20 cellular contexts compared by ENCODE assay signal in genomic region chr3:136678981-136679380, GRCh38.
"Had no signal": no experiment of that assay in that cellular context is flagged by ENCODE, and none has a peak within 500 bp of the region (broad histone marks: within the 10 kb centered on the region; RNA-seq: fewer than 3 reads in every experiment).

No MANE protein-coding gene starts in this region.

- H3K27ac ChIP-seq: esophagus squamous epithelium, neutrophil, upper lobe of right lung had no signal

- H3K36me3 ChIP-seq: esophagus squamous epithelium, neutrophil, upper lobe of right lung had no signal

- H3K27me3 ChIP-seq: esophagus squamous epithelium, neutrophil, upper lobe of right lung had no signal

- H3K9me3 Mint-ChIP-seq: activated B cell treated with CpG ODN at 0.5 μM for 24 hours; activated naive CD4-positive, alpha-beta T cell treated with anti-CD3 and anti-CD28 coated beads for 36 hours; effector memory CD8-positive, alpha-beta T cell; natural killer cell treated with Interleukin-12 subunit alpha and Interleukin-12 subunit beta and Interleukin-15 and Interleukin-18, amount 100 ng/mL, for 72 hours had no signal

- H3K9me3 ChIP-seq: esophagus squamous epithelium, neutrophil, upper lobe of right lung had no signal

- DNase-seq: activated B cell treated with CpG ODN at 0.5 μM for 24 hours; activated CD4-positive, alpha-beta memory T cell treated with anti-CD3 and anti-CD28 coated beads, Interleukin-2, amount 10 ng/mL, durations not matched to agents 7 days and 5 days; activated CD4-positive, alpha-beta T cell treated with anti-CD3 and anti-CD28 coated beads for 4 hours; activated CD8-positive, alpha-beta memory T cell treated with anti-CD3 and anti-CD28 coated beads, Interleukin-2, amount 10 ng/mL, durations not matched to agents 7 days and 5 days; activated naive CD4-positive, alpha-beta T cell treated with anti-CD3 and anti-CD28 coated beads for 36 hours; activated naive CD8-positive, alpha-beta T cell treated with anti-CD3 and anti-CD28 coated beads, Interleukin-2, amount 50 U/mL, for 24 hours; aorta; effector memory CD8-positive, alpha-beta T cell; esophagus squamous epithelium; foreskin melanocyte; glutamatergic neuron; stimulated activated CD8-positive, alpha-beta memory T cell treated with anti-CD3 and anti-CD28 coated beads, Interleukin-4, amount 100 ng/mL, for 48 hours; stimulated activated naive CD4-positive, alpha-beta T cell; T-helper 1 cell; T-helper 9 cell; upper lobe of right lung had no signal

- H3K27ac Mint-ChIP-seq: activated B cell treated with CpG ODN at 0.5 μM for 24 hours; activated CD4-positive, alpha-beta memory T cell treated with anti-CD3 and anti-CD28 coated beads, Interleukin-2, amount 10 ng/mL, durations not matched to agents 7 days and 5 days; activated CD8-positive, alpha-beta memory T cell treated with anti-CD3 and anti-CD28 coated beads, Interleukin-2, amount 10 ng/mL, durations not matched to agents 7 days and 5 days; activated naive CD4-positive, alpha-beta T cell treated with anti-CD3 and anti-CD28 coated beads for 36 hours; activated naive CD8-positive, alpha-beta T cell treated with anti-CD3 and anti-CD28 coated beads, Interleukin-2, amount 50 U/mL, for 24 hours; effector memory CD8-positive, alpha-beta T cell; mesothelial cell of epicardium; natural killer cell treated with Interleukin-12 subunit alpha and Interleukin-12 subunit beta and Interleukin-15 and Interleukin-18, amount 100 ng/mL, for 72 hours had no signal

- H3K4me3 Mint-ChIP-seq: activated B cell treated with CpG ODN at 0.5 μM for 24 hours; activated CD4-positive, alpha-beta memory T cell treated with anti-CD3 and anti-CD28 coated beads, Interleukin-2, amount 10 ng/mL, durations not matched to agents 7 days and 5 days; activated CD8-positive, alpha-beta memory T cell treated with anti-CD3 and anti-CD28 coated beads, Interleukin-2, amount 10 ng/mL, durations not matched to agents 7 days and 5 days; activated naive CD4-positive, alpha-beta T cell treated with anti-CD3 and anti-CD28 coated beads for 36 hours; activated naive CD8-positive, alpha-beta T cell treated with anti-CD3 and anti-CD28 coated beads, Interleukin-2, amount 50 U/mL, for 24 hours; effector memory CD8-positive, alpha-beta T cell; mesothelial cell of epicardium; natural killer cell treated with Interleukin-12 subunit alpha and Interleukin-12 subunit beta and Interleukin-15 and Interleukin-18, amount 100 ng/mL, for 72 hours had no signal

- H3K27me3 Mint-ChIP-seq: activated B cell treated with CpG ODN at 0.5 μM for 24 hours; activated CD4-positive, alpha-beta memory T cell treated with anti-CD3 and anti-CD28 coated beads, Interleukin-2, amount 10 ng/mL, durations not matched to agents 7 days and 5 days; activated CD8-positive, alpha-beta memory T cell treated with anti-CD3 and anti-CD28 coated beads, Interleukin-2, amount 10 ng/mL, durations not matched to agents 7 days and 5 days; activated naive CD8-positive, alpha-beta T cell treated with anti-CD3 and anti-CD28 coated beads, Interleukin-2, amount 50 U/mL, for 24 hours; effector memory CD8-positive, alpha-beta T cell; natural killer cell treated with Interleukin-12 subunit alpha and Interleukin-12 subunit beta and Interleukin-15 and Interleukin-18, amount 100 ng/mL, for 72 hours had no signal

- H3K4me3 ChIP-seq: esophagus squamous epithelium, lung, upper lobe of right lung had no signal
